1 cellular context compared by ENCODE assay signal in the genomic region with DNA sequence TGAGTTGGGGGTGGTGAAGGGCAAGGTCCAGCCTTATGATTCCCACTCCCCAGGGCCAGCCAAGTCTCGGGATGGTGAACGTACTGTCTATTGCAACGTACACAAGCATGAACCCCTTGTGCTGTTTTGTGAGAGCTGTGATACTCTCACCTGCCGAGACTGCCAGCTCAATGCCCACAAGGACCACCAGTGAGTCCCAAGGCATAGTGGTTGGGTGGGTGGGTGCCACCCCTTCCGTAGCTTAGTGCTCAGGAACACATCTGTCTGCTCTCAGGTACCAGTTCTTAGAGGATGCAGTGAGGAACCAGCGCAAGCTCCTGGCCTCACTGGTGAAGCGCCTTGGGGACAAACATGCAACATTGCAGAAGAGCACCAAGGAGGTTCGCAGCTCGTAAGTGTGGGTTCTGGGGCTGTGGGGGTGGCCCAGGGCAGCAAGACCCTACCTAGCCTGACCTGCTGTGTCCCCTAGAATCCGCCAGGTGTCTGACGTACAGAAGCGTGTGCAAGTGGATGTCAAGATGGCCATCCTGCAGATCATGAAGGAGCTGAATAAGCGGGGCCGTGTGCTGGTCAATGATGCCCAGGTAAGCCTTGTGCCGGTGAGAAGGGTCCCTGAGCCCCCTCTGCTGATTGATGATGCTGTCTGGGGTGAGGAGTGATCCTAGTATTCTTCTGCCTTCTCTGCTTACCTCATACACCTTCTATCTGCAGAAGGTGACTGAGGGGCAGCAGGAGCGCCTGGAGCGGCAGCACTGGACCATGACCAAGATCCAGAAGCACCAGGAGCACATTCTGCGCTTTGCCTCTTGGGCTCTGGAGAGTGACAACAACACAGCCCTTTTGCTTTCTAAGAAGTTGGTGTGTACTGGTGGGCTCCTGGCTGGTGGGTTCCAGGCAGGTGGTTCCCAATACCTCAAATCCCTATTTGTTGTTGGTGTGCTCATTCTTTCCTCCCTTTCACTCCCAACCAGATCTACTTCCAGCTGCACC.
TF ChIP-seq lines count a peak whose summit lies in the region.

No MANE protein-coding gene starts in this region.

TF ChIP-seq in GM12891, 5 proteins besides CTCF, POLR2A, EP300 and RAD21 (continued from another document):
- no peak for TF ChIP-seq TAF1 (IDR thresholded peaks at IDR 0.05; ENCODE audit: low read depth, low read length)
- TF ChIP-seq POLR2AphosphoS5 (IDR thresholded peaks at IDR 0.05; ENCODE audit: low read depth, low read length), result peak; percentile 58
- TF ChIP-seq PAX5 (IDR thresholded peaks at IDR 0.05; ENCODE audit: insufficient read depth, low read length, severe bottlenecking), result no peak
- TF ChIP-seq POU2F2 (IDR thresholded peaks at IDR 0.05; ENCODE audit: low read depth, low read length), result no peak
